In genomic region chr1:248752119-248752931, GRCh38 we compare ENCODE assay signal across 18 cellular contexts. TPM values are rescaled to one million over a fixed set of nuclear protein-coding genes. Genes with fewer than 3 reads are reported as not detected.
DNase-seq lines count a peak whose midpoint lies in the region; ATAC-seq and TF ChIP-seq lines count a peak whose summit lies in the region.
"Had no signal": no experiment of that assay in that cellular context is flagged by ENCODE, and none has a peak within 500 bp of the region (broad histone marks: within the 10 kb centered on the region; RNA-seq: fewer than 3 reads in every experiment).

No MANE protein-coding gene starts in this region.

- H4K5ac ChIP-seq in mesendoderm (ENCODE audit: low read length) = no peak overlapping the region

- no peak overlapping the region for H3K18ac ChIP-seq in mesendoderm (ENCODE audit: low read length)

- DNase-seq in NCI-H1436 (lab: John Stamatoyannopoulos, UW) = peak; percentile 56
- no peak for DNase-seq in NCI-H1436 treated with DMSO at 0.1 percent for 48 hours (lab: John Stamatoyannopoulos, UW)
- DNase-seq in GM23248 = peak; percentile 10
- DNase-seq in SW480 (ENCODE audit: low spot score) = peak; percentile 7
- peak; percentile 20 for DNase-seq in mesendoderm
- no peak for DNase-seq in NCI-H524 treated with DMSO at 0.1 percent for 48 hours (lab: John Stamatoyannopoulos, UW)
- no peak for DNase-seq in DMS 273 (lab: John Stamatoyannopoulos, UW; ENCODE audit: unreplicated experiment)
- DNase-seq: activated CD8-positive, alpha-beta memory T cell treated with anti-CD3 and anti-CD28 coated beads, Interleukin-2, amount 50 U/mL, for 48 hours; DMS79 treated with DMSO at 0.1 percent for 48 hours; NCI-H2171 treated with DMSO at 0.1 percent for 48 hours had no signal

- H3K23ac ChIP-seq in mesendoderm (ENCODE audit: low read length) = no peak overlapping the region

- no peak overlapping the region for H2AK5ac ChIP-seq in mesendoderm (ENCODE audit: low read length)

- peaks cover 8% of the 10 kb centered on the region; the same call in 1 of the 2 replicates for H3F3A ChIP-seq in GM23248 (ENCODE audit: insufficient read depth)

- no peak overlapping the region for H2BK120ac ChIP-seq in mesendoderm (ENCODE audit: low read depth, low read length)

- no peak overlapping the region for H3K27ac ChIP-seq in GM23248
- no peak overlapping the region for H3K27ac ChIP-seq in mesendoderm (ENCODE audit: low read depth, low read length)
- H3K27ac ChIP-seq: RWPE1 had no signal

- H3K4me1 ChIP-seq in GM23248 (ENCODE audit: insufficient read depth) (no peaks in the 10 kb centered on the region), mesendoderm (ENCODE audit: control insufficient read depth, low read depth, low read length) (no peaks in the 10 kb centered on the region)
- H3K4me1 ChIP-seq: HAP-1 had no signal

- WGBS in GM23248 (ENCODE audit: low coverage in 1 of 2, low lambda C conversion rate in 2 of 2, missing lambda C conversion rate in 2 of 2), 2 experiments = 57 to 60% methylated on average over 9 of the region's 9 CpGs
- WGBS in mesendoderm (ENCODE audit: extremely low coverage, insufficient coverage, low lambda C conversion rate) = no CpG with 5 or more reads among the region's 9 CpGs

- no peak overlapping the region for H3K9ac ChIP-seq in GM23248
- H3K9ac ChIP-seq in mesendoderm (ENCODE audit: low read length) = no peak overlapping the region

- H4K8ac ChIP-seq in mesendoderm (ENCODE audit: low read depth, low read length) = no peak overlapping the region

- no peak overlapping the region for H2BK5ac ChIP-seq in mesendoderm (ENCODE audit: low read length)

- no peaks in the 10 kb centered on the region for H3K36me3 ChIP-seq in GM23248 (ENCODE audit: low read depth)
- no peaks in the 10 kb centered on the region for H3K36me3 ChIP-seq in mesendoderm (ENCODE audit: control insufficient read depth, insufficient read depth, low read length)
- H3K36me3 ChIP-seq: HAP-1 had no signal

- in situ Hi-C loops in GM23248 (cut with MboI) = no loop called here

- TF ChIP-seq POLR2A in GM18505 (IDR thresholded peaks at IDR 0.05; ENCODE audit: borderline replicate concordance, extremely low read depth, insufficient read depth, insufficient read length) = no peak

- no peaks in the 10 kb centered on the region for H3K9me2 ChIP-seq in GM23248 (ENCODE audit: insufficient read depth)

- no peaks in the 10 kb centered on the region for H4K20me1 ChIP-seq in GM23248 (ENCODE audit: insufficient read depth)

- H2AFZ ChIP-seq in GM23248 = no peak overlapping the region

- H2BK15ac ChIP-seq in mesendoderm (replicated peaks; ENCODE audit: low read depth) = no peak overlapping the region

- no peak overlapping the region for H3K4me2 ChIP-seq in GM23248 (ENCODE audit: unreplicated experiment)
- no peak overlapping the region for H3K4me2 ChIP-seq in mesendoderm (ENCODE audit: low read length)

- no peak overlapping the region for H3K4ac ChIP-seq in mesendoderm (ENCODE audit: low read depth, low read length)

- no peak for ATAC-seq in GM18505 (IDR thresholded peaks at IDR 0.05; ENCODE audit: unreplicated experiment)
- ATAC-seq: esophagus mucosa had no signal

- H3K56ac ChIP-seq in mesendoderm (ENCODE audit: low read length) = no peak overlapping the region

- no peaks in the 10 kb centered on the region for H3K9me3 ChIP-seq in GM23248 (ENCODE audit: low read depth)
- H3K9me3 ChIP-seq: HAP-1 had no signal

- H3K27me3 ChIP-seq in GM23248 (replicated peaks; ENCODE audit: insufficient read depth) (no peaks in the 10 kb centered on the region), mesendoderm (ENCODE audit: insufficient read depth, low read length, poor library complexity) (no peaks in the 10 kb centered on the region)

- H3K79me2 ChIP-seq in GM23248 (ENCODE audit: insufficient read depth) = no peaks in the 10 kb centered on the region
- no peaks in the 10 kb centered on the region for H3K79me2 ChIP-seq in mesendoderm (ENCODE audit: control insufficient read depth, insufficient read depth, low read length)

- H3K4me3 ChIP-seq in GM23248 = no peak overlapping the region
- H3K4me3 ChIP-seq in mesendoderm (ENCODE audit: low read length) = no peak overlapping the region
- H3K4me3 ChIP-seq: HAP-1, lung had no signal

- H3K79me1 ChIP-seq in mesendoderm (ENCODE audit: low read length) = no peaks in the 10 kb centered on the region

RNA-seq across cellular contexts. Expression of gene LYPD8, which starts 3.2 kb away (rescaled TPM):
- not detected in 2 replicates for total RNA-seq in GM23248 (2014; rRNA removed; shearing (Covaris generic))
- not detected in 2 replicates for polyA plus RNA-seq in GM23248 (2016; fragmentation: Nextera tagmentation; extraction: Ambion mirVana)
- polyA plus RNA-seq in mesendoderm (2013, experiment 1 of 2) = not detected
- not detected for polyA plus RNA-seq in mesendoderm (2013, experiment 2 of 2)
- total RNA-seq: chondrocyte, esophagus mucosa, lung, omental fat pad had no signal
- polyA plus RNA-seq: lung had no signal

RNA-seq across cellular contexts. Expression of gene OR14I1, which starts 49.8 kb away (rescaled TPM):
- total RNA-seq in GM23248 (2014; rRNA removed; shearing (Covaris generic)) = not detected in 2 replicates
- not detected in 2 replicates for polyA plus RNA-seq in GM23248 (2016; fragmentation: Nextera tagmentation; extraction: Ambion mirVana)
- polyA plus RNA-seq in mesendoderm (2013, experiment 1 of 2) = not detected
- polyA plus RNA-seq in mesendoderm (2013, experiment 2 of 2) = not detected
- total RNA-seq: chondrocyte, esophagus mucosa, lung, omental fat pad had no signal
- polyA plus RNA-seq: lung, thymus had no signal

Comparison
In these comparisons a context has a peak if more than half of its experiments do, and no peak if none do; other contexts are left out.
1. DNase-seq: peak in NCI-H1436 (single experiment), GM23248 (single experiment), SW480 (single experiment) and mesendoderm (single experiment); none in NCI-H1436 treated with DMSO at 0.1 percent for 48 hours (single experiment), NCI-H524 treated with DMSO at 0.1 percent for 48 hours (single experiment) and DMS 273 (single experiment).